Comparison of ENCODE assay signal across 1 cellular context in genomic region chr20:57320358-57320757, GRCh38.
A peak's percentile ranks its signal among the peaks of the same experiment; 100 is the strongest.
TF ChIP-seq lines count a peak whose summit lies in the region.

No MANE protein-coding gene starts in this region.

TF ChIP-seq in HepG2, 621 proteins besides CTCF, POLR2A, EP300 and RAD21:
- TF ChIP-seq SOX6 (IDR thresholded peaks at IDR 0.05) (no peak), SOX6 (CRISPR knock-in tag; IDR thresholded peaks at IDR 0.05) (no peak), RBAK (CRISPR knock-in tag; IDR thresholded peaks at IDR 0.05) (no peak), SP5 (CRISPR knock-in tag; IDR thresholded peaks at IDR 0.05; ENCODE audit: borderline replicate concordance, low read depth) (no peak), CEBPB (IDR thresholded peaks at IDR 0.05; ENCODE audit: borderline replicate concordance, low read depth, low read length) (peak; percentile 61)
